In the genomic region with DNA sequence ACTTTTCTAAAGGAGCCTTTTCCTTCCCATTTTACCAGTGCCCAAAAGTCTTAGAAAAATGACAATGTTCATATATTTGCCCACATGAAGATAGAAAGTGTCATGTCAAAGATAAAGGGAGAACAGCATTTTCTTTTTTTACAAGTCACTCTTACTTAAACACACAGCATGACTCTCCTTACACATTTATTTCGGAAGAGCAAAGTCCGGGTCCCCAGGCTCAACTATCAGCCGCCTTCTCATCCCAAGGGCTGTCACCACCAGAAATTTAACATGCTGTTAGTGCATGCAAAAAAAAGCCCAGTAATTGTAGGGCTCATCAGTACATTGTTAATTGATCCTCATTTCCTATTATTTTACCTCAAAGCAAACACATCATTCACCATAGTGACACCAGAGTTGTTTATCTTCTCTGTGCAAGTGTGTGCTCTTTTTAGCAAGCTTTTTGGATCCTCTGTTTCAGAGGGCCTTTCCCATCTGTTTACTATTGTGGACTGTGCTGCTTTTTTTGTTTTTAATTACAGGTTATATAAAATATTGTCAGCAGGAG, we compare ENCODE assay signal across 32 cellular contexts.
DNase-seq lines count a peak whose midpoint lies in the region; ATAC-seq and TF ChIP-seq lines count a peak whose summit lies in the region.
"Had no signal": no experiment of that assay in that cellular context is flagged by ENCODE, and none has a peak within 500 bp of the region (broad histone marks: within the 10 kb centered on the region; RNA-seq: fewer than 3 reads in every experiment).

No MANE protein-coding gene starts in this region.

- H3K9me3 ChIP-seq in left ventricle myocardium inferior (replicated peaks) = no peaks in the 10 kb centered on the region
- H3K9me3 ChIP-seq in right atrium auricular region = no peaks in the 10 kb centered on the region
- H3K9me3 ChIP-seq: BE2C, upper lobe of right lung had no signal

- TF ChIP-seq CTCF in left ventricle myocardium inferior (IDR thresholded peaks at IDR 0.05; ENCODE audit: borderline replicate concordance) = no peak
- TF ChIP-seq CTCF in right atrium auricular region (IDR thresholded peaks at IDR 0.05) = no peak
- no peak for TF ChIP-seq CTCF in brain (conservative IDR thresholded peaks at IDR 0.05)
- TF ChIP-seq CTCF in type B pancreatic cell (conservative IDR thresholded peaks at IDR 0.05) = no peak

- H3K36me3 Mint-ChIP-seq in brain (no peaks in the 10 kb centered on the region), type B pancreatic cell (no peaks in the 10 kb centered on the region)
- H3K36me3 Mint-ChIP-seq: activated naive CD8-positive, alpha-beta T cell treated with anti-CD3 and anti-CD28 coated beads for 36 hours; stimulated activated memory B cell treated with anti-CD40 and anti-IgM and Interleukin-4, amounts not matched to agents 10 μg/mL and 1 μg/mL and 100 μg/mL, for 72 hours had no signal

- H3K36me3 ChIP-seq in left ventricle myocardium inferior = no peaks in the 10 kb centered on the region
- no peaks in the 10 kb centered on the region for H3K36me3 ChIP-seq in right atrium auricular region
- H3K36me3 ChIP-seq: BE2C, upper lobe of right lung had no signal

- H3K4me3 ChIP-seq in left ventricle myocardium inferior = no peak overlapping the region
- H3K4me3 ChIP-seq in right atrium auricular region = no peak overlapping the region
- H3K4me3 ChIP-seq: SK-N-MC, upper lobe of right lung had no signal

- H3K27ac ChIP-seq in left ventricle myocardium inferior (replicated peaks) (peak overlapping the region; percentile 20), right atrium auricular region (no peak overlapping the region)
- H3K27ac ChIP-seq: foreskin keratinocyte, SK-N-MC, upper lobe of right lung had no signal

- no peak overlapping the region for H3K4me3 Mint-ChIP-seq in brain
- peak overlapping the region; percentile 40 for H3K4me3 Mint-ChIP-seq in type B pancreatic cell
- H3K4me3 Mint-ChIP-seq: activated naive CD8-positive, alpha-beta T cell treated with anti-CD3 and anti-CD28 coated beads for 36 hours; CD8-positive, alpha-beta memory T cell; endodermal cell; neural crest cell; stimulated activated memory B cell treated with anti-CD40 and anti-IgM and Interleukin-4, amounts not matched to agents 10 μg/mL and 1 μg/mL and 100 μg/mL, for 72 hours; T-helper 17 cell had no signal

- no peak for DNase-seq in left ventricle myocardium inferior
- no peak for DNase-seq in right atrium auricular region (ENCODE audit: low spot score)
- peak; percentile 27 to 44 for DNase-seq in NCI-H1930 (lab: John Stamatoyannopoulos, UW)
- no peak for DNase-seq in type B pancreatic cell (ENCODE audit: extremely low spot score, unreplicated experiment)
- no peak for DNase-seq in NOMO-1 treated with DMSO at 0.1 percent for 48 hours (lab: John Stamatoyannopoulos, UW; ENCODE audit: unreplicated experiment)
- DNase-seq: activated CD4-positive, alpha-beta T cell treated with anti-CD3 and anti-CD28 coated beads for 4 hours; activated effector memory CD4-positive, alpha-beta T cell treated with anti-CD3 and anti-CD28 coated beads, Interleukin-2, amount 50 U/mL, for 16 hours; activated naive CD8-positive, alpha-beta T cell treated with anti-CD3 and anti-CD28 coated beads for 36 hours; activated T-cell treated with anti-CD3 and anti-CD28 coated beads, Interleukin-2, amount 50 U/mL, for 1 hour; BE2C; caudate nucleus; CD8-positive, alpha-beta memory T cell; cortex of kidney; DMS79; endodermal cell; foreskin keratinocyte; GDM1; mammary epithelial cell; NCI-H69; RPMI8226; stimulated activated CD4-positive, alpha-beta T cell treated with anti-CD3 and anti-CD28 coated beads, Interleukin-4, amount 100 ng/mL, for 4 hours; substantia nigra; T-helper 17 cell; upper lobe of right lung had no signal

- H3K27me3 ChIP-seq in left ventricle myocardium inferior (ENCODE audit: low read depth) (no peaks in the 10 kb centered on the region), right atrium auricular region (no peaks in the 10 kb centered on the region)
- H3K27me3 ChIP-seq: BE2C, foreskin keratinocyte, upper lobe of right lung had no signal

- H3K27ac Mint-ChIP-seq in brain = peak overlapping the region in 3 of 5 experiments; percentile 22 to 59 (median 51)
- H3K27ac Mint-ChIP-seq in type B pancreatic cell = no peak overlapping the region
- H3K27ac Mint-ChIP-seq: activated naive CD8-positive, alpha-beta T cell treated with anti-CD3 and anti-CD28 coated beads for 36 hours; CD8-positive, alpha-beta memory T cell; endodermal cell; stimulated activated memory B cell treated with anti-CD40 and anti-IgM and Interleukin-4, amounts not matched to agents 10 μg/mL and 1 μg/mL and 100 μg/mL, for 72 hours; T-helper 17 cell had no signal

- intact Hi-C loops in left ventricle myocardium inferior (cut with micrococcal nuclease) = no loop called here

- peaks cover 15% of the 10 kb centered on the region for H3K27me3 Mint-ChIP-seq in brain
- no peaks in the 10 kb centered on the region for H3K27me3 Mint-ChIP-seq in type B pancreatic cell
- H3K27me3 Mint-ChIP-seq: activated naive CD8-positive, alpha-beta T cell treated with anti-CD3 and anti-CD28 coated beads for 36 hours; stimulated activated memory B cell treated with anti-CD40 and anti-IgM and Interleukin-4, amounts not matched to agents 10 μg/mL and 1 μg/mL and 100 μg/mL, for 72 hours; T-helper 17 cell had no signal

- H3K4me1 ChIP-seq in left ventricle myocardium inferior (peaks cover 25% of the 10 kb centered on the region), right atrium auricular region (peaks cover 0 to 8% of the 10 kb centered on the region in 2 donors)
- H3K4me1 ChIP-seq: BE2C, upper lobe of right lung had no signal

- no peak for ATAC-seq in HG03439 (IDR thresholded peaks at IDR 0.05; ENCODE audit: unreplicated experiment)
- no peak for ATAC-seq in GM19035 (IDR thresholded peaks at IDR 0.05; ENCODE audit: unreplicated experiment)
- ATAC-seq: esophagus mucosa; foreskin keratinocyte; sciatic nerve; stimulated activated memory B cell treated with anti-CD40 and anti-IgM and Interleukin-4, amounts not matched to agents 10 μg/mL and 1 μg/mL and 100 μg/mL, for 72 hours; T-helper 17 cell; upper lobe of right lung had no signal

- H3K9me3 Mint-ChIP-seq in brain = peaks cover 2 to 7% (median 5%) of the 10 kb centered on the region in 5 experiments
- peaks cover 7% of the 10 kb centered on the region for H3K9me3 Mint-ChIP-seq in type B pancreatic cell
- H3K9me3 Mint-ChIP-seq: activated naive CD8-positive, alpha-beta T cell treated with anti-CD3 and anti-CD28 coated beads for 36 hours; CD8-positive, alpha-beta memory T cell; endodermal cell; neural crest cell; stimulated activated memory B cell treated with anti-CD40 and anti-IgM and Interleukin-4, amounts not matched to agents 10 μg/mL and 1 μg/mL and 100 μg/mL, for 72 hours had no signal

- peaks cover 63% of the 10 kb centered on the region for H3K4me1 Mint-ChIP-seq in brain
- H3K4me1 Mint-ChIP-seq in type B pancreatic cell (ENCODE audit: unreplicated experiment) = peaks cover 49% of the 10 kb centered on the region
- H3K4me1 Mint-ChIP-seq: activated naive CD8-positive, alpha-beta T cell treated with anti-CD3 and anti-CD28 coated beads for 36 hours; stimulated activated memory B cell treated with anti-CD40 and anti-IgM and Interleukin-4, amounts not matched to agents 10 μg/mL and 1 μg/mL and 100 μg/mL, for 72 hours had no signal

Comparison
In these comparisons a context has a peak if more than half of its experiments do, and no peak if none do; other contexts are left out.
1. DNase-seq: peak in NCI-H1930 (2 of 2); none in left ventricle myocardium inferior (single experiment), right atrium auricular region (single experiment), type B pancreatic cell (single experiment) and NOMO-1 treated with DMSO at 0.1 percent for 48 hours (single experiment).